Comparison of ENCODE assay signal across 26 cellular contexts in genomic region chr6:75657327-75657726, GRCh38. TPM values are rescaled to one million over a fixed set of nuclear protein-coding genes. Genes with fewer than 3 reads are reported as not detected.
DNase-seq lines count a peak whose midpoint lies in the region; ATAC-seq and TF ChIP-seq lines count a peak whose summit lies in the region.
"Had no signal": no experiment of that assay in that cellular context is flagged by ENCODE, and none has a peak within 500 bp of the region (broad histone marks: within the 10 kb centered on the region; RNA-seq: fewer than 3 reads in every experiment).

No MANE protein-coding gene starts in this region.

- no peak overlapping the region for H3K56ac ChIP-seq in H9 (ENCODE audit: insufficient read length, low read depth, low read length)

- no peak overlapping the region for H3T11ph ChIP-seq in H9 (ENCODE audit: low read length)

- POLR2A ChIA-PET in CD8-positive, alpha-beta T cell (lab: Charles Lee): interaction anchor here (0.8 to 1.0 kb wide), 2 partner anchors 9 to 10 kb away, joined by 3 to 4 read pairs; no protein-coding TSS in a partner anchor
- POLR2A ChIA-PET in SK-N-SH (lab: Yijun Ruan, JAX): no interaction called here

- no peaks in the 10 kb centered on the region for H3K9me3 Mint-ChIP-seq in CD8-positive, alpha-beta T cell
- H3K9me3 Mint-ChIP-seq in endodermal cell: no peaks in the 10 kb centered on the region
- no peaks in the 10 kb centered on the region for H3K9me3 Mint-ChIP-seq in H9
- H3K9me3 Mint-ChIP-seq: activated CD4-positive, alpha-beta T cell treated with anti-CD3 and anti-CD28 coated beads, Interleukin-2, amount 10 ng/mL, durations not matched to agents 24 days and 14 days; type B pancreatic cell had no signal

- no peaks in the 10 kb centered on the region for H3K27me3 Mint-ChIP-seq in CD8-positive, alpha-beta T cell (ENCODE audit: low read depth)
- no peaks in the 10 kb centered on the region for H3K27me3 Mint-ChIP-seq in endodermal cell (ENCODE audit: insufficient read depth)
- no peaks in the 10 kb centered on the region for H3K27me3 Mint-ChIP-seq in H9 (ENCODE audit: low read depth)
- H3K27me3 Mint-ChIP-seq: activated CD4-positive, alpha-beta T cell treated with anti-CD3 and anti-CD28 coated beads, Interleukin-2, amount 10 ng/mL, durations not matched to agents 24 days and 14 days; activated CD8-positive, alpha-beta memory T cell treated with anti-CD3 and anti-CD28 coated beads, Interleukin-2, amount 10 ng/mL, durations not matched to agents 7 days and 5 days; type B pancreatic cell had no signal

- CTCF ChIA-PET in CD8-positive, alpha-beta T cell (lab: Charles Lee): no interaction called here
- CTCF ChIA-PET in SK-N-SH (lab: Yijun Ruan, JAX): interaction anchor here (1.1 to 1.5 kb wide), 3 partner anchors 17 to 360 kb away, joined by 3 read pairs; no protein-coding TSS in a partner anchor

- H3K9me2 ChIP-seq in SK-N-SH: no peaks in the 10 kb centered on the region

- WGBS in SK-N-SH (ENCODE audit: low lambda C conversion rate): 54% methylated on average over 3 of the region's 3 CpGs
- WGBS in endodermal cell (ENCODE audit: insufficient coverage in 1 of 2, insufficient read length in 1 of 2), 2 experiments: 90 to 100% methylated on average over 2 of the region's 3 CpGs
- no CpG with 5 or more reads among the region's 3 CpGs for WGBS in H9 (ENCODE audit: extremely low coverage, insufficient read length, low lambda C conversion rate)

- no peak for DNase-seq in CD8-positive, alpha-beta T cell
- DNase-seq in SK-N-SH (peak; percentile 8), endodermal cell (no peak), pons (ENCODE audit: low spot score) (peak; percentile 28), left lung (no peak), H9 (no peak)
- DNase-seq: activated CD4-positive, alpha-beta T cell treated with anti-CD3 and anti-CD28 coated beads, Interleukin-2, amount 10 ng/mL, durations not matched to agents 24 days and 14 days; activated CD8-positive, alpha-beta memory T cell treated with anti-CD3 and anti-CD28 coated beads, Interleukin-2, amount 10 ng/mL, durations not matched to agents 7 days and 5 days; activated naive CD4-positive, alpha-beta T cell treated with Interleukin-2 at 50 U/mL for 16 hours; activated T-cell treated with anti-CD3 and anti-CD28 coated beads, Interleukin-2, amount 50 U/mL, for 48 hours; amniotic stem cell; C1 segment of cervical spinal cord; DMS 273 treated with DMSO at 0.1 percent for 48 hours; foreskin fibroblast; heart right ventricle; left cardiac atrium; NCI-H1694; NCI-H446 treated with DMSO at 0.1 percent for 48 hours; occipital lobe; OCI-M1; spleen had no signal

- H3K36me3 Mint-ChIP-seq in CD8-positive, alpha-beta T cell: peaks cover 77% of the 10 kb centered on the region
- peaks cover 57% of the 10 kb centered on the region for H3K36me3 Mint-ChIP-seq in endodermal cell (ENCODE audit: low read depth)
- peaks cover 11 to 54% (median 53%) of the 10 kb centered on the region in 3 experiments; a peak in 6 of 7 replicates for H3K36me3 Mint-ChIP-seq in H9 (ENCODE audit: insufficient read depth in 1 of 3, low read depth in 3 of 3)

- H2AK5ac ChIP-seq in H9 (ENCODE audit: insufficient read length, low read length): no peak overlapping the region

- H3K4me1 ChIP-seq in CD8-positive, alpha-beta T cell (ENCODE audit: insufficient read depth, low read length): no peaks in the 10 kb centered on the region
- H3K4me1 ChIP-seq in SK-N-SH (ENCODE audit: control insufficient read depth in 1 of 2, insufficient read depth in 2 of 2, low read depth in 1 of 2, low read length in 1 of 2) (peaks cover 5 to 6% of the 10 kb centered on the region in 2 experiments; a peak in 3 of 4 replicates), endodermal cell (ENCODE audit: control insufficient read depth, insufficient read depth, low read length) (no peaks in the 10 kb centered on the region), left lung (no peaks in the 10 kb centered on the region), H9 (ENCODE audit: insufficient read depth, low read length) (no peaks in the 10 kb centered on the region)
- H3K4me1 ChIP-seq: heart right ventricle, right atrium auricular region, spleen had no signal

- H4K8ac ChIP-seq in H9 (replicated peaks; ENCODE audit: insufficient read length, low read depth, low read length): no peak overlapping the region

- H3K79me1 ChIP-seq in H9 (ENCODE audit: insufficient read depth, low read depth, low read length, poor library complexity, severe bottlenecking): no peaks in the 10 kb centered on the region

- no peak overlapping the region for H4K5ac ChIP-seq in H9 (ENCODE audit: insufficient read length, low read depth, low read length)

- peaks cover 16% of the 10 kb centered on the region for H3K36me3 ChIP-seq in CD8-positive, alpha-beta T cell (ENCODE audit: insufficient read depth, low read length)
- H3K36me3 ChIP-seq in SK-N-SH (replicated peaks in 1 of 2; ENCODE audit: control insufficient read depth in 1 of 2, insufficient read depth in 2 of 2, low read length in 1 of 2) (peaks cover 38 to 71% of the 10 kb centered on the region in 2 experiments), endodermal cell (ENCODE audit: control insufficient read depth, insufficient read depth, low read length) (peaks cover 86% of the 10 kb centered on the region), left lung (peaks cover 0 to 44% of the 10 kb centered on the region in 2 donors)

- H3K23me2 ChIP-seq in H9 (ENCODE audit: insufficient read length, low read depth, low read length, poor library complexity, severe bottlenecking): no peaks in the 10 kb centered on the region

- no peak overlapping the region for H2BK15ac ChIP-seq in H9 (ENCODE audit: low read depth, low read length)

- no peak overlapping the region for H2BK120ac ChIP-seq in H9 (ENCODE audit: low read depth, low read length, poor library complexity, severe bottlenecking)

- ATAC-seq in CD8-positive, alpha-beta T cell: no peak
- ATAC-seq in left lung (no peak), HG03175 (IDR thresholded peaks at IDR 0.05; ENCODE audit: unreplicated experiment) (no peak)
- ATAC-seq: activated CD8-positive, alpha-beta memory T cell treated with anti-CD3 and anti-CD28 coated beads, Interleukin-2, amount 10 ng/mL, durations not matched to agents 7 days and 5 days; esophagus mucosa; heart right ventricle; left cardiac atrium had no signal

- no peak overlapping the region for H3K18ac ChIP-seq in H9 (ENCODE audit: insufficient read length, low read depth, low read length)

- H3K9ac ChIP-seq in SK-N-SH (no peak overlapping the region), endodermal cell (ENCODE audit: extremely low read depth, low read length, poor library complexity, severe bottlenecking) (no peak overlapping the region), H9 (ENCODE audit: extremely low read depth, insufficient read length, low read length) (no peak overlapping the region)

- H3K79me2 ChIP-seq in SK-N-SH (ENCODE audit: insufficient read depth) (peaks cover 11% of the 10 kb centered on the region), H9 (ENCODE audit: insufficient read depth, low read length) (no peaks in the 10 kb centered on the region)

- no peak overlapping the region for H2BK12ac ChIP-seq in H9 (ENCODE audit: insufficient read length, low read depth, low read length)

- H3K4me3 ChIP-seq in CD8-positive, alpha-beta T cell (ENCODE audit: low read depth, low read length): no peak overlapping the region
- no peak overlapping the region for H3K4me3 ChIP-seq in SK-N-SH (ENCODE audit: low read depth in 2 of 2, low read length in 1 of 2)
- no peak overlapping the region for H3K4me3 ChIP-seq in endodermal cell (ENCODE audit: low read length)
- H3K4me3 ChIP-seq in left lung: no peak overlapping the region
- H3K4me3 ChIP-seq: heart right ventricle, right atrium auricular region, spleen had no signal

- H3F3A ChIP-seq in SK-N-SH (replicated peaks; ENCODE audit: insufficient read depth): peaks cover 9% of the 10 kb centered on the region

- H4K20me1 ChIP-seq in SK-N-SH (ENCODE audit: insufficient read depth) (no peaks in the 10 kb centered on the region), H9 (ENCODE audit: control insufficient read depth, insufficient read depth, insufficient read length) (no peaks in the 10 kb centered on the region)

- H3K4ac ChIP-seq in H9 (ENCODE audit: low read depth, low read length): no peak overlapping the region

- no peak overlapping the region for H2BK5ac ChIP-seq in H9 (ENCODE audit: insufficient read length, low read length)

- H3K27ac Mint-ChIP-seq in CD8-positive, alpha-beta T cell: peak overlapping the region; percentile 47
- peak overlapping the region; percentile 11 for H3K27ac Mint-ChIP-seq in endodermal cell
- H3K27ac Mint-ChIP-seq in H9: peak overlapping the region in 1 of 3 experiments; percentile 16; a peak in 1 of 7 replicates
- H3K27ac Mint-ChIP-seq: activated CD4-positive, alpha-beta T cell treated with anti-CD3 and anti-CD28 coated beads, Interleukin-2, amount 10 ng/mL, durations not matched to agents 24 days and 14 days; activated CD8-positive, alpha-beta memory T cell treated with anti-CD3 and anti-CD28 coated beads, Interleukin-2, amount 10 ng/mL, durations not matched to agents 7 days and 5 days had no signal

- H2BK20ac ChIP-seq in H9 (ENCODE audit: low read depth, low read length, poor library complexity, severe bottlenecking): no peak overlapping the region

- H2AFZ ChIP-seq in SK-N-SH (ENCODE audit: low read depth) (no peak overlapping the region), H9 (ENCODE audit: low read length) (no peak overlapping the region)

- TF ChIP-seq EP300 in SK-N-SH (IDR thresholded peaks at IDR 0.05; ENCODE audit: borderline replicate concordance in 1 of 2, low read depth in 1 of 2, low read length in 1 of 2): no peak; a peak in 1 of 4 replicates

- intact Hi-C loops in CD8-positive, alpha-beta T cell (cut with DNase I, micrococcal nuclease): loop anchor here in 1 of 2 experiments (5.0 kb wide), 1 partner anchor 40 kb away; no protein-coding TSS in a partner anchor
- intact Hi-C loops in left lung (cut with DNase I): no loop called here

- H3K9me3 ChIP-seq in CD8-positive, alpha-beta T cell (ENCODE audit: low read length): no peaks in the 10 kb centered on the region
- H3K9me3 ChIP-seq in SK-N-SH (no peaks in the 10 kb centered on the region), endodermal cell (ENCODE audit: control insufficient read depth, low read length) (no peaks in the 10 kb centered on the region), left lung (no peaks in the 10 kb centered on the region), H9 (ENCODE audit: control insufficient read depth, low read depth, low read length) (no peaks in the 10 kb centered on the region)
- H3K9me3 ChIP-seq: heart right ventricle, right atrium auricular region, spleen had no signal

- no peak overlapping the region for H3K4me3 Mint-ChIP-seq in CD8-positive, alpha-beta T cell
- no peak overlapping the region for H3K4me3 Mint-ChIP-seq in endodermal cell
- no peak overlapping the region for H3K4me3 Mint-ChIP-seq in H9
- H3K4me3 Mint-ChIP-seq: activated CD4-positive, alpha-beta T cell treated with anti-CD3 and anti-CD28 coated beads, Interleukin-2, amount 10 ng/mL, durations not matched to agents 24 days and 14 days; activated CD8-positive, alpha-beta memory T cell treated with anti-CD3 and anti-CD28 coated beads, Interleukin-2, amount 10 ng/mL, durations not matched to agents 7 days and 5 days; type B pancreatic cell had no signal

- no peak overlapping the region for H3K14ac ChIP-seq in H9 (ENCODE audit: insufficient read depth, low read length)

- no peaks in the 10 kb centered on the region for H3K4me1 Mint-ChIP-seq in CD8-positive, alpha-beta T cell (ENCODE audit: low read depth)
- no peaks in the 10 kb centered on the region for H3K4me1 Mint-ChIP-seq in endodermal cell
- no peaks in the 10 kb centered on the region for H3K4me1 Mint-ChIP-seq in H9
- H3K4me1 Mint-ChIP-seq: activated CD4-positive, alpha-beta T cell treated with anti-CD3 and anti-CD28 coated beads, Interleukin-2, amount 10 ng/mL, durations not matched to agents 24 days and 14 days; activated CD8-positive, alpha-beta memory T cell treated with anti-CD3 and anti-CD28 coated beads, Interleukin-2, amount 10 ng/mL, durations not matched to agents 7 days and 5 days had no signal

- no peak for TF ChIP-seq CTCF in CD8-positive, alpha-beta T cell (IDR thresholded peaks at IDR 0.05)
- TF ChIP-seq CTCF in SK-N-SH (IDR thresholded peaks at IDR 0.05): no peak
- no peak for TF ChIP-seq CTCF in endodermal cell (conservative IDR thresholded peaks at IDR 0.05)
- TF ChIP-seq CTCF in left lung (IDR thresholded peaks at IDR 0.05): no peak
- TF ChIP-seq CTCF in H9 (conservative IDR thresholded peaks at IDR 0.05): no peak

- H3K27ac ChIP-seq in CD8-positive, alpha-beta T cell (ENCODE audit: low read depth, low read length): no peak overlapping the region
- H3K27ac ChIP-seq in SK-N-SH (ENCODE audit: low read depth in 2 of 2, low read length in 1 of 2) (peak overlapping the region; percentile 16 to 66), endodermal cell (ENCODE audit: low read depth, low read length) (no peak overlapping the region), left lung (no peak overlapping the region), H9 (ENCODE audit: insufficient read length, low read depth, low read length) (no peak overlapping the region)
- H3K27ac ChIP-seq: heart right ventricle, right atrium auricular region, spleen, VCaP had no signal

- no peak for TF ChIP-seq RAD21 in SK-N-SH (IDR thresholded peaks at IDR 0.05; ENCODE audit: low read length)

- no peaks in the 10 kb centered on the region for H3K27me3 ChIP-seq in CD8-positive, alpha-beta T cell (ENCODE audit: insufficient read depth, low read length)
- H3K27me3 ChIP-seq in SK-N-SH (ENCODE audit: insufficient read depth) (no peaks in the 10 kb centered on the region), endodermal cell (ENCODE audit: control insufficient read depth, insufficient read depth, low read length, poor library complexity, severe bottlenecking) (no peaks in the 10 kb centered on the region), left lung (no peaks in the 10 kb centered on the region), H9 (ENCODE audit: insufficient read depth, low read length) (no peaks in the 10 kb centered on the region)
- H3K27me3 ChIP-seq: heart right ventricle, right atrium auricular region, spleen had no signal

- no peak overlapping the region for H4K91ac ChIP-seq in H9 (ENCODE audit: insufficient read length, low read depth, low read length)

- H3K4me2 ChIP-seq in SK-N-SH (no peak overlapping the region), H9 (ENCODE audit: insufficient read depth, insufficient read length, low read length) (no peak overlapping the region)

- H3K23ac ChIP-seq in H9 (ENCODE audit: insufficient read length, low read depth, low read length): no peak overlapping the region

RNA-seq across cellular contexts. Expression of gene SENP6, which starts 55.6 kb away (rescaled TPM):
- 10 to 100 TPM; 83.6 to 94.8 TPM for total RNA-seq in CD8-positive, alpha-beta T cell
- 16.2 and 18.7 TPM in 2 replicates for polyA plus RNA-seq in SK-N-SH (2012; rRNA removed)
- polyA plus RNA-seq in SK-N-SH (2012; cell fraction: cytosol; rRNA removed): 21.4 and 29.5 TPM in 2 replicates
- 32.9 and 47.4 TPM in 2 replicates for polyA plus RNA-seq in SK-N-SH (2012; cell fraction: nucleus; rRNA removed)
- total RNA-seq in endodermal cell: 100 to 1,000 TPM; 101 to 113 TPM
- polyA plus RNA-seq in endodermal cell (2013, experiment 1 of 2): 80.9 TPM
- 78.3 TPM for polyA plus RNA-seq in endodermal cell (2013, experiment 2 of 2)
- total RNA-seq in left lung: 10 to 100 TPM; 72.8 to 82.0 TPM
- 115 and 116 TPM in 2 replicates for total RNA-seq in H9 (2021)

Comparison
In these comparisons a context has a peak if more than half of its experiments do, and no peak if none do; other contexts are left out.
1. DNase-seq: peak in SK-N-SH (single experiment) and pons (single experiment); none in CD8-positive, alpha-beta T cell (0 of 7), endodermal cell (single experiment), left lung (0 of 2) and H9 (single experiment).
2. H3K27ac ChIP-seq: peak in SK-N-SH (2 of 2); none in CD8-positive, alpha-beta T cell (single experiment), endodermal cell (single experiment), left lung (0 of 2) and H9 (single experiment).